Comparison of ENCODE assay signal across 13 cellular contexts in genomic region chr1:192936313-192937018, GRCh38.
A peak's percentile ranks its signal among the peaks of the same experiment; 100 is the strongest.
DNase-seq lines count a peak whose midpoint lies in the region; ATAC-seq and TF ChIP-seq lines count a peak whose summit lies in the region.
"Had no signal": no experiment of that assay in that cellular context is flagged by ENCODE, and none has a peak within 500 bp of the region (broad histone marks: within the 10 kb centered on the region; RNA-seq: fewer than 3 reads in every experiment).

No MANE protein-coding gene starts in this region.

- DNase-seq in NB4 (ENCODE audit: low read depth), result peak; percentile 64
- DNase-seq in fibroblast of mammary gland (ENCODE audit: low read depth), result peak; percentile 6
- DNase-seq in GF-D8 (lab: John Stamatoyannopoulos, UW), result no peak
- DNase-seq in GM10248 (ENCODE audit: extremely low spot score), result no peak
- DNase-seq in GM13977 (ENCODE audit: low spot score), result no peak
- no peak for DNase-seq in foreskin keratinocyte
- DNase-seq: activated CD8-positive, alpha-beta memory T cell treated with anti-CD3 and anti-CD28 coated beads for 24 hours; foreskin melanocyte; NCI-H1694 had no signal

- peak; percentile 41 for ATAC-seq in GM19395 (IDR thresholded peaks at IDR 0.05; ENCODE audit: unreplicated experiment)
- ATAC-seq in foreskin keratinocyte, result no peak

- TF ChIP-seq POLR2A in NB4 (IDR thresholded peaks at IDR 0.05; ENCODE audit: extremely low read depth, insufficient read length), result no peak

- in situ Hi-C loops in GM13977 (cut with MboI; ENCODE audit: low pct_unique_long_range_greater_than_20kb, low sequenced_read_pairs, unreplicated experiment), result no loop called here

- CTCF ChIA-PET in GM10248 (lab: Yijun Ruan, JAX), result interaction anchor here (1.0 to 1.8 kb wide), 3 partner anchors 10 to 18 kb away, joined by 3 to 5 read pairs (median 5); no protein-coding TSS in a partner anchor

- H3K4me2 ChIP-seq in BLaER1 treated with 17β-estradiol and CSF1 and Interleukin-3, amounts not matched to agents 10 nM and 100 nM, result peak overlapping the region in 8 of 11 experiments; percentile 15 to 86 (median 72); a peak in 16 of 22 replicates

- H4K20me1 ChIP-seq in BLaER1 treated with 17β-estradiol and CSF1 and Interleukin-3, amounts not matched to agents 10 nM and 100 nM, result no peaks in the 10 kb centered on the region

- TF ChIP-seq CTCF in NB4 (IDR thresholded peaks at IDR 0.05; ENCODE audit: low read depth, low read length) (no peak), fibroblast of mammary gland (conservative IDR thresholded peaks at IDR 0.05; ENCODE audit: control insufficient read depth, insufficient read depth, low read depth, low read length) (no peak), GM10248 (IDR thresholded peaks at IDR 0.05; ENCODE audit: control extremely low read depth, extremely low read depth, low read depth, missing control alignments) (no peak), GM13977 (IDR thresholded peaks at IDR 0.05; ENCODE audit: extremely low read depth, insufficient read depth, missing control alignments) (no peak), foreskin keratinocyte (conservative IDR thresholded peaks at IDR 0.05) (no peak)

- no peaks in the 10 kb centered on the region for H3K36me3 ChIP-seq in BLaER1 treated with 17β-estradiol and CSF1 and Interleukin-3, amounts not matched to agents 10 nM and 100 nM
- H3K36me3 ChIP-seq: right atrium auricular region had no signal

- peak overlapping the region in 10 of 11 experiments; percentile 8 to 85 (median 74); a peak in 18 of 22 replicates for H3K27ac ChIP-seq in BLaER1 treated with 17β-estradiol and CSF1 and Interleukin-3, amounts not matched to agents 10 nM and 100 nM
- no peak overlapping the region for H3K27ac ChIP-seq in foreskin keratinocyte
- H3K27ac ChIP-seq: C4-2B, right atrium auricular region had no signal

- H3K4me1 ChIP-seq in BLaER1 treated with 17β-estradiol and CSF1 and Interleukin-3, amounts not matched to agents 10 nM and 100 nM, result peaks cover 0 to 68% (median 32%) of the 10 kb centered on the region in 10 experiments; a peak in 14 of 20 replicates
- peaks cover 14% of the 10 kb centered on the region for H3K4me1 ChIP-seq in foreskin keratinocyte
- H3K4me1 ChIP-seq: right atrium auricular region had no signal

- H3K27me3 ChIP-seq in BLaER1 treated with 17β-estradiol and CSF1 and Interleukin-3, amounts not matched to agents 10 nM and 100 nM, result peaks cover 0 to 4% (median 0%) of the 10 kb centered on the region in 11 experiments; a peak in 1 of 22 replicates
- no peaks in the 10 kb centered on the region for H3K27me3 ChIP-seq in foreskin keratinocyte
- H3K27me3 ChIP-seq: right atrium auricular region had no signal

- POLR2A ChIA-PET in GM10248 (lab: Yijun Ruan, JAX), result no interaction called here

- peak overlapping the region in 7 of 11 experiments; percentile 11 to 61 (median 41); a peak in 8 of 22 replicates for H3K9ac ChIP-seq in BLaER1 treated with 17β-estradiol and CSF1 and Interleukin-3, amounts not matched to agents 10 nM and 100 nM

- H3K4me3 ChIP-seq in BLaER1 treated with 17β-estradiol and CSF1 and Interleukin-3, amounts not matched to agents 10 nM and 100 nM, result no peak overlapping the region
- H3K4me3 ChIP-seq in NB4 (ENCODE audit: low read depth, low read length) (no peak overlapping the region), fibroblast of mammary gland (ENCODE audit: control insufficient read depth, low read depth, low read length) (no peak overlapping the region)
- H3K4me3 ChIP-seq: right atrium auricular region had no signal

- H3K9me3 ChIP-seq in BLaER1 treated with 17β-estradiol and CSF1 and Interleukin-3, amounts not matched to agents 10 nM and 100 nM (replicated peaks in 1 of 11), result no peaks in the 10 kb centered on the region
- H3K9me3 ChIP-seq: right atrium auricular region had no signal

Comparison
In these comparisons a context has a peak if more than half of its experiments do, and no peak if none do; other contexts are left out.
1. DNase-seq: peak in NB4 (single experiment) and fibroblast of mammary gland (single experiment); none in GF-D8 (single experiment), GM10248 (single experiment), GM13977 (single experiment) and foreskin keratinocyte (0 of 2).